ENCODE assay signal across 30 cellular contexts in the genomic region with DNA sequence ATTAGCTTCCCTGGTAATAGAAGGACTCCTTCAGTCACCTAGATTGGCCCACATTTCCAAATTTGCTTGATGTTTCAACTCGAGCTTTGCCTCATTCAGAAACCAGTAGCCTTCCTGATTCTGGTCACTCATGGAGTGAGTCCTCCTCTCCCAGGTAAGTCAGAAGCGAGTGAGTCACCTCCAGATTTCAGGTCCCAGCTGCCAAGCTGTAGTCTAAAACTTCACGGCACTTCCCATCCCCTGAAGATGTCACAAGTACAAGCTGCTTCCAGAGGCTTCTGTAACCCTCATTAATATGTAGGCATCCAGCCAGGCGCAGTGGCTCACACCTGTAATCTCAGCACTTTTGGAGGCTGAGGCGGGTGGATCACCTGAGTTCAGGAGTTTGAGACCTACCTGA. TPM values are rescaled to one million over a fixed set of nuclear protein-coding genes. Genes with fewer than 3 reads are reported as not detected.
"Had no signal": no experiment of that assay in that cellular context is flagged by ENCODE, and none has a peak within 500 bp of the region (broad histone marks: within the 10 kb centered on the region; RNA-seq: fewer than 3 reads in every experiment).

No MANE protein-coding gene starts in this region.

- H3K9me3 ChIP-seq: SJSA1, SK-N-SH had no signal

- H3K4me3 Mint-ChIP-seq: activated CD4-positive, alpha-beta T cell treated with anti-CD3 and anti-CD28 coated beads for 36 hours; activated CD4-positive, alpha-beta T cell treated with anti-CD3 and anti-CD28 coated beads, Interleukin-2, amount 10 ng/mL, durations not matched to agents 7 days and 5 days; activated CD8-positive, alpha-beta T cell treated with anti-CD3 and anti-CD28 coated beads, Interleukin-2, amount 10 ng/mL, durations not matched to agents 7 days and 5 days; activated naive CD4-positive, alpha-beta T cell treated with anti-CD3 and anti-CD28 coated beads, Interleukin-2, amount 50 U/mL, for 24 hours; activated T-cell treated with anti-CD3 and anti-CD28 coated beads, Interleukin-2, amount 50 U/mL, for 24 hours; T-helper 1 cell treated with Interleukin-12 subunit alpha and Interleukin-12 subunit beta and Interleukin-4 antibody, amounts not matched to agents 30 μg/mL and 1 μg/mL, for 36 hours; T-helper 2 cell treated with Interferon-gamma antibody and Interleukin-4, amounts not matched to agents 5 μg/mL and 100 μg/mL, for 36 hours had no signal

- H3K27ac ChIP-seq: adrenal gland, KMS-11, SJSA1 had no signal

- H3K27me3 Mint-ChIP-seq: activated naive CD4-positive, alpha-beta T cell treated with anti-CD3 and anti-CD28 coated beads, Interleukin-2, amount 50 U/mL, for 24 hours had no signal

- H3K36me3 Mint-ChIP-seq: activated naive CD4-positive, alpha-beta T cell treated with anti-CD3 and anti-CD28 coated beads, Interleukin-2, amount 50 U/mL, for 24 hours had no signal

- H3K4me1 Mint-ChIP-seq: activated CD4-positive, alpha-beta T cell treated with anti-CD3 and anti-CD28 coated beads for 36 hours; activated CD4-positive, alpha-beta T cell treated with anti-CD3 and anti-CD28 coated beads, Interleukin-2, amount 10 ng/mL, durations not matched to agents 7 days and 5 days; activated naive CD4-positive, alpha-beta T cell treated with anti-CD3 and anti-CD28 coated beads, Interleukin-2, amount 50 U/mL, for 24 hours had no signal

- H3K9me2 ChIP-seq: SK-N-SH had no signal

- H3K4me3 ChIP-seq: adrenal gland, body of pancreas, SJSA1 had no signal

- DNase-seq: activated CD4-positive, alpha-beta T cell treated with anti-CD3 and anti-CD28 coated beads for 36 hours; activated CD4-positive, alpha-beta T cell treated with anti-CD3 and anti-CD28 coated beads, Interleukin-2, amount 10 ng/mL, durations not matched to agents 7 days and 5 days; activated CD4-positive, alpha-beta T cell treated with anti-CD3 and anti-CD28 coated beads, Interleukin-2, amount 50 U/mL, for 48 hours; activated CD8-positive, alpha-beta T cell treated with anti-CD3 and anti-CD28 coated beads, Interleukin-2, amount 10 ng/mL, durations not matched to agents 7 days and 5 days; activated gamma-delta T cell; activated naive CD4-positive, alpha-beta T cell treated with Interleukin-2 at 50 U/mL for 16 hours; activated T-cell treated with anti-CD3 and anti-CD28 coated beads, Interleukin-2, amount 50 U/mL, for 24 hours; adrenal gland; body of pancreas; central memory CD4-positive, alpha-beta T cell; NCI-H1092 treated with DMSO at 0.1 percent for 48 hours; NCI-H187; NCI-H2081 treated with DMSO at 0.1 percent for 48 hours; NCI-H226; NCI-H446 treated with DMSO at 0.1 percent for 48 hours; NCI-H524; NK-92 treated with Interleukin-12 subunit alpha and Interleukin-12 subunit beta, amount 100 ng/mL, for 24 hours; SHP77 treated with DMSO at 0.1 percent for 48 hours; SK-N-SH had no signal

- H3K9ac ChIP-seq: KMS-11, SK-N-SH had no signal

- H3K27me3 ChIP-seq: adrenal gland, body of pancreas, SJSA1 had no signal

- ATAC-seq: activated CD4-positive, alpha-beta T cell treated with anti-CD3 and anti-CD28 coated beads for 36 hours; activated CD4-positive, CD25-positive, alpha-beta regulatory T cell treated with anti-CD3 and anti-CD28 coated beads, Interleukin-2, amount 50 U/mL, for 24 hours; activated CD8-positive, alpha-beta T cell treated with anti-CD3 and anti-CD28 coated beads, Interleukin-2, amount 10 ng/mL, durations not matched to agents 7 days and 5 days; body of pancreas; Panc1 had no signal

- H3K4me1 ChIP-seq: adrenal gland, body of pancreas, SJSA1 had no signal

- H3K27ac Mint-ChIP-seq: activated CD4-positive, alpha-beta T cell treated with anti-CD3 and anti-CD28 coated beads for 36 hours; activated CD4-positive, alpha-beta T cell treated with anti-CD3 and anti-CD28 coated beads, Interleukin-2, amount 10 ng/mL, durations not matched to agents 7 days and 5 days; activated CD8-positive, alpha-beta T cell treated with anti-CD3 and anti-CD28 coated beads, Interleukin-2, amount 10 ng/mL, durations not matched to agents 7 days and 5 days; activated naive CD4-positive, alpha-beta T cell treated with anti-CD3 and anti-CD28 coated beads, Interleukin-2, amount 50 U/mL, for 24 hours; activated T-cell treated with anti-CD3 and anti-CD28 coated beads, Interleukin-2, amount 50 U/mL, for 24 hours; activated T-helper 2 cell treated with anti-CD3 and anti-CD28 coated beads, Interferon-gamma antibody, Interleukin-2, Interleukin-4, amounts not matched to agents 10 μg/mL and 5 μg/mL and 100 μg/mL, durations not matched to agents 14 hours and 24 hours and 36 hours; T-helper 1 cell treated with Interleukin-12 subunit alpha and Interleukin-12 subunit beta and Interleukin-4 antibody, amounts not matched to agents 30 μg/mL and 1 μg/mL, for 36 hours; T-helper 2 cell treated with Interferon-gamma antibody and Interleukin-4, amounts not matched to agents 5 μg/mL and 100 μg/mL, for 36 hours had no signal

- H3K36me3 ChIP-seq: adrenal gland, SJSA1 had no signal

- H3K4me2 ChIP-seq: KMS-11, SK-N-SH had no signal

RNA-seq across cellular contexts. Expression of gene ARHGAP8, which starts 23.5 kb away (rescaled TPM):
- total RNA-seq: LHCN-M2, OCI-LY7, RPMI7951, SJSA1 had no signal
